ENCODE assay signal across 14 cellular contexts in genomic region chr1:30035522-30036228, GRCh38.
A peak's percentile ranks its signal among the peaks of the same experiment; 100 is the strongest.
DNase-seq lines count a peak whose midpoint lies in the region; ATAC-seq, FAIRE-seq and TF ChIP-seq lines count a peak whose summit lies in the region.
"Had no signal": no experiment of that assay in that cellular context is flagged by ENCODE, and none has a peak within 500 bp of the region (broad histone marks: within the 10 kb centered on the region; RNA-seq: fewer than 3 reads in every experiment).

No MANE protein-coding gene starts in this region.

- H3K4me3 Mint-ChIP-seq in endodermal cell (no peak overlapping the region), nephron progenitor cell (no peak overlapping the region)
- H3K4me3 Mint-ChIP-seq: CD4-positive, CD25-positive, alpha-beta regulatory T cell had no signal

- ATAC-seq in HepG2 (no peak), right lobe of liver (no peak), GM21515 (IDR thresholded peaks at IDR 0.05; ENCODE audit: unreplicated experiment) (no peak)
- no peak for ATAC-seq in activated CD4-positive, CD25-positive, alpha-beta regulatory T cell treated with anti-CD3 and anti-CD28 coated beads, Interleukin-2, amount 50 U/mL, for 24 hours

- TF ChIP-seq POLR2A in HepG2 (IDR thresholded peaks at IDR 0.05; ENCODE audit: insufficient read depth in 1 of 2, low read depth in 2 of 2, low read length in 2 of 2) (no peak), right lobe of liver (IDR thresholded peaks at IDR 0.05) (no peak)

- H3K4me2 ChIP-seq in HepG2 (ENCODE audit: low read depth, low read length): no peak overlapping the region
- H3K4me2 ChIP-seq in neuronal stem cell (ENCODE audit: insufficient read depth, low read length, poor library complexity, severe bottlenecking): no peak overlapping the region
- H3K4me2 ChIP-seq: BLaER1 treated with 17β-estradiol and CSF1 and Interleukin-3, amounts not matched to agents 10 nM and 100 nM had no signal

- H3K27ac ChIP-seq in HepG2 (ENCODE audit: extremely low read length, insufficient read depth, low read length) (no peak overlapping the region), right lobe of liver (no peak overlapping the region), endodermal cell (ENCODE audit: low read depth, low read length) (no peak overlapping the region), neuronal stem cell (replicated peaks; ENCODE audit: low read length) (no peak overlapping the region)
- H3K27ac ChIP-seq: BLaER1 treated with 17β-estradiol and CSF1 and Interleukin-3, amounts not matched to agents 10 nM and 100 nM had no signal

- 40% methylated on average over 7 of the region's 8 CpGs for WGBS in HepG2 (ENCODE audit: low lambda C conversion rate)
- 51% methylated on average over 5 of the region's 8 CpGs for WGBS in right lobe of liver (ENCODE audit: insufficient coverage, low coverage, low lambda C conversion rate, missing lambda C conversion rate)
- WGBS in endodermal cell (ENCODE audit: insufficient coverage in 1 of 2, insufficient read length in 1 of 2), 2 experiments: 88 to 92% methylated on average over 6 to 8 of the region's 8 CpGs
- no CpG with 5 or more reads among the region's 8 CpGs for WGBS in neuronal stem cell (ENCODE audit: extremely low coverage in 2 of 2, insufficient read length in 2 of 2, insufficient replicate concordance in 1 of 2), 2 donors

- H2BK5ac ChIP-seq in neuronal stem cell (ENCODE audit: low read length): no peak overlapping the region

- no peak for FAIRE-seq in HepG2 (lab: Jason Lieb, UNC)
- FAIRE-seq: H54 had no signal

- H3K4me3 ChIP-seq in HepG2 (replicated peaks in 1 of 3; ENCODE audit: insufficient read depth in 1 of 3, low read depth in 2 of 3, low read length in 3 of 3): no peak overlapping the region
- no peak overlapping the region for H3K4me3 ChIP-seq in right lobe of liver
- H3K4me3 ChIP-seq in endodermal cell (ENCODE audit: low read length): no peak overlapping the region
- H3K4me3 ChIP-seq in neuronal stem cell (ENCODE audit: low read length in 2 of 2): no peak overlapping the region
- H3K4me3 ChIP-seq: BLaER1 treated with 17β-estradiol and CSF1 and Interleukin-3, amounts not matched to agents 10 nM and 100 nM had no signal

- no peaks in the 10 kb centered on the region for H3K27me3 ChIP-seq in HepG2 (ENCODE audit: control insufficient read depth in 1 of 2, insufficient read depth in 2 of 2, low read length in 2 of 2)
- H3K27me3 ChIP-seq in right lobe of liver: no peaks in the 10 kb centered on the region
- no peaks in the 10 kb centered on the region for H3K27me3 ChIP-seq in endodermal cell (ENCODE audit: control insufficient read depth, insufficient read depth, low read length, poor library complexity, severe bottlenecking)
- no peaks in the 10 kb centered on the region for H3K27me3 ChIP-seq in neuronal stem cell (ENCODE audit: control insufficient read depth in 3 of 3, insufficient read depth in 3 of 3, low read depth in 1 of 3, low read length in 3 of 3)
- H3K27me3 ChIP-seq: BLaER1 treated with 17β-estradiol and CSF1 and Interleukin-3, amounts not matched to agents 10 nM and 100 nM had no signal

- H2BK12ac ChIP-seq in neuronal stem cell (ENCODE audit: low read length): no peak overlapping the region

- H2AFZ ChIP-seq in HepG2 (ENCODE audit: low read length) (no peak overlapping the region), neuronal stem cell (ENCODE audit: low read length) (no peak overlapping the region)

- H4K8ac ChIP-seq in neuronal stem cell (ENCODE audit: low read depth, low read length): no peak overlapping the region

- H2BK120ac ChIP-seq in neuronal stem cell (ENCODE audit: low read depth, low read length): no peak overlapping the region

- H4K20me1 ChIP-seq in HepG2 (ENCODE audit: insufficient read depth, low read length): no peaks in the 10 kb centered on the region
- H4K20me1 ChIP-seq: BLaER1 treated with 17β-estradiol and CSF1 and Interleukin-3, amounts not matched to agents 10 nM and 100 nM had no signal

- POLR2A ChIA-PET in HepG2 (lab: Yijun Ruan, JAX): no interaction called here

- no peak overlapping the region for H2AK5ac ChIP-seq in neuronal stem cell (ENCODE audit: low read depth, low read length)

- H3K36me3 ChIP-seq in HepG2 (replicated peaks in 1 of 2; ENCODE audit: control insufficient read depth in 1 of 2, insufficient read depth in 2 of 2, low read length in 2 of 2): no peaks in the 10 kb centered on the region
- H3K36me3 ChIP-seq in right lobe of liver: no peaks in the 10 kb centered on the region
- no peaks in the 10 kb centered on the region for H3K36me3 ChIP-seq in endodermal cell (ENCODE audit: control insufficient read depth, insufficient read depth, low read length)
- no peaks in the 10 kb centered on the region for H3K36me3 ChIP-seq in neuronal stem cell (replicated peaks in 1 of 2; ENCODE audit: control insufficient read depth in 2 of 2, insufficient read depth in 2 of 2, low read length in 2 of 2)
- H3K36me3 ChIP-seq: BLaER1 treated with 17β-estradiol and CSF1 and Interleukin-3, amounts not matched to agents 10 nM and 100 nM had no signal

- no peak for DNase-seq in HepG2 (ENCODE audit: low spot score)
- DNase-seq in right lobe of liver: no peak
- DNase-seq in endodermal cell: peak; percentile 39
- no peak for DNase-seq in neuronal stem cell (ENCODE audit: low spot score)
- DNase-seq in nephron progenitor cell: no peak
- DNase-seq: ACHN; Calu3; CD4-positive, CD25-positive, alpha-beta regulatory T cell; DMS 273 treated with DMSO at 0.1 percent for 48 hours; IMR-90 had no signal

- H3K9ac ChIP-seq in HepG2 (ENCODE audit: insufficient read depth, low read depth, low read length): no peak overlapping the region
- no peak overlapping the region for H3K9ac ChIP-seq in endodermal cell (ENCODE audit: extremely low read depth, low read length, poor library complexity, severe bottlenecking)
- peak overlapping the region; percentile 65 for H3K9ac ChIP-seq in neuronal stem cell (ENCODE audit: low read depth, low read length, poor library complexity)
- H3K9ac ChIP-seq: BLaER1 treated with 17β-estradiol and CSF1 and Interleukin-3, amounts not matched to agents 10 nM and 100 nM had no signal

- CTCF ChIA-PET in HepG2 (lab: Yijun Ruan, JAX; ENCODE audit: low intra/inter-chr PET ratio, low total read pairs): no interaction called here

- peak overlapping the region; percentile 32 for H3K18ac ChIP-seq in neuronal stem cell (ENCODE audit: low read length)

- peaks cover 8% of the 10 kb centered on the region for H3K4me1 Mint-ChIP-seq in endodermal cell
- H3K4me1 Mint-ChIP-seq in nephron progenitor cell: peaks cover 5% of the 10 kb centered on the region

- H3K36me3 Mint-ChIP-seq in endodermal cell (ENCODE audit: low read depth) (peaks cover 5% of the 10 kb centered on the region), nephron progenitor cell (ENCODE audit: low read depth) (no peaks in the 10 kb centered on the region)
- H3K36me3 Mint-ChIP-seq: CD4-positive, CD25-positive, alpha-beta regulatory T cell had no signal

- no peak for TF ChIP-seq CTCF in HepG2 (CRISPR knock-in tag; IDR thresholded peaks at IDR 0.05)
- no peak for TF ChIP-seq CTCF in right lobe of liver (IDR thresholded peaks at IDR 0.05)
- no peak for TF ChIP-seq CTCF in endodermal cell (conservative IDR thresholded peaks at IDR 0.05)
- TF ChIP-seq CTCF in nephron progenitor cell (IDR thresholded peaks at IDR 0.05): no peak

- H3K79me2 ChIP-seq in HepG2 (ENCODE audit: insufficient read depth, low read length): no peaks in the 10 kb centered on the region

- no peak overlapping the region for H2BK15ac ChIP-seq in neuronal stem cell (ENCODE audit: low read length)

- no peak overlapping the region for H3K14ac ChIP-seq in neuronal stem cell (ENCODE audit: low read length)

- H4K91ac ChIP-seq in neuronal stem cell (ENCODE audit: low read depth, low read length, poor library complexity): no peak overlapping the region

- no peak overlapping the region for H3K4ac ChIP-seq in neuronal stem cell (ENCODE audit: low read length)

- BruUV-seq in HepG2 (replicated peaks; lab: Mats Ljungman, UMichigan): no TSS peak

- H3K9me3 Mint-ChIP-seq in endodermal cell (peaks cover 22% of the 10 kb centered on the region), nephron progenitor cell (peaks cover 31% of the 10 kb centered on the region)

- TF ChIP-seq EP300 in HepG2 (IDR thresholded peaks at IDR 0.05; ENCODE audit: low read depth in 2 of 2, low read length in 2 of 2) (no peak), HepG2 (CRISPR knock-in tag; IDR thresholded peaks at IDR 0.05; ENCODE audit: borderline replicate concordance) (no peak)

- peaks cover 9% of the 10 kb centered on the region for H3K4me1 ChIP-seq in HepG2 (ENCODE audit: insufficient read depth, low read length)
- no peaks in the 10 kb centered on the region for H3K4me1 ChIP-seq in right lobe of liver
- no peaks in the 10 kb centered on the region for H3K4me1 ChIP-seq in endodermal cell (ENCODE audit: control insufficient read depth, insufficient read depth, low read length)
- no peaks in the 10 kb centered on the region for H3K4me1 ChIP-seq in neuronal stem cell (ENCODE audit: control insufficient read depth in 2 of 2, insufficient read depth in 1 of 2, low read depth in 1 of 2, low read length in 2 of 2)
- H3K4me1 ChIP-seq: BLaER1 treated with 17β-estradiol and CSF1 and Interleukin-3, amounts not matched to agents 10 nM and 100 nM had no signal

- intact Hi-C loops in HepG2 (cut with micrococcal nuclease; ENCODE audit: unreplicated experiment) (no loop called here), right lobe of liver (cut with DNase I) (no loop called here)

- TF ChIP-seq RAD21 in HepG2 (CRISPR knock-in tag; IDR thresholded peaks at IDR 0.05): no peak

- peaks cover 9% of the 10 kb centered on the region for H3K9me3 ChIP-seq in HepG2 (ENCODE audit: low read length)
- H3K9me3 ChIP-seq in right lobe of liver: no peaks in the 10 kb centered on the region
- H3K9me3 ChIP-seq in endodermal cell (ENCODE audit: control insufficient read depth, low read length): peaks cover 31% of the 10 kb centered on the region
- peaks cover 0 to 2% of the 10 kb centered on the region in 2 donors for H3K9me3 ChIP-seq in neuronal stem cell (replicated peaks in 1 of 2; ENCODE audit: control insufficient read depth in 2 of 2, insufficient read depth in 1 of 2, low read depth in 1 of 2, low read length in 2 of 2)

- no peak overlapping the region for H3K27ac Mint-ChIP-seq in endodermal cell
- no peak overlapping the region for H3K27ac Mint-ChIP-seq in nephron progenitor cell
- H3K27ac Mint-ChIP-seq: CD4-positive, CD25-positive, alpha-beta regulatory T cell had no signal

- in situ Hi-C loops in HepG2 (cut with HindIII; ENCODE audit: extremely low pct_ligation_motif_present, low pct_unique_long_range_greater_than_20kb): no loop called here

- no peak overlapping the region for H3K23ac ChIP-seq in neuronal stem cell (ENCODE audit: low read depth, low read length, poor library complexity)

- H3K79me1 ChIP-seq in neuronal stem cell (ENCODE audit: low read depth, low read length): no peaks in the 10 kb centered on the region

- H3K27me3 Mint-ChIP-seq in endodermal cell (ENCODE audit: insufficient read depth) (peaks cover 1% of the 10 kb centered on the region), nephron progenitor cell (ENCODE audit: low read depth, poor library complexity) (peaks cover 13% of the 10 kb centered on the region)
- H3K27me3 Mint-ChIP-seq: CD4-positive, CD25-positive, alpha-beta regulatory T cell had no signal

TF ChIP-seq in HepG2, 621 proteins besides CTCF, POLR2A, EP300 and RAD21 (continues in another document):
- no peak for TF ChIP-seq ZNF891 (CRISPR knock-in tag; IDR thresholded peaks at IDR 0.05)
- TF ChIP-seq POLR2AphosphoS5 (IDR thresholded peaks at IDR 0.05; ENCODE audit: low read depth, low read length): no peak
